ENCODE assay signal across 9 cellular contexts in the genomic region with DNA sequence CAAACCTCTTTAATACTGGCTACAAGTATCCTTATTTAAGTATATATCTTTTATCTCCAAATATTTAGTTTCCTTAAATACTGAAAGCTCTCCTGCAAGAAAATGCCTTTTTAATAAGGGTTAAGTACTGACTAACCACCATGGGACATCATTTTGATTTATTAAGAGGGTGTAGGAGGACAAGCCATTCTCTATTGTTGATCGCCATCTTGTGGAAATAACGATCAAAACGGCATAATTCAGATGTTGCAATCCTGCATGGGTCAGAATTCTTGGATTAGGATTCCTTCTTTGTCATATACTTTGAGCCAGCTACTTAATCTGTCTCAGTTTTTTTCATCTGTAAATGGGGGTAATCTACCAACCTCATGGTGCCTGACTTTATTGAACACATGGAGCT. TPM values are rescaled to one million over a fixed set of nuclear protein-coding genes. Genes with fewer than 3 reads are reported as not detected.
DNase-seq lines count a peak whose midpoint lies in the region; ATAC-seq, FAIRE-seq and TF ChIP-seq lines count a peak whose summit lies in the region.
"Had no signal": no experiment of that assay in that cellular context is flagged by ENCODE, and none has a peak within 500 bp of the region (broad histone marks: within the 10 kb centered on the region; RNA-seq: fewer than 3 reads in every experiment).

No MANE protein-coding gene starts in this region.

- H3K36me3 Mint-ChIP-seq in chondrocyte (ENCODE audit: low read depth), result no peaks in the 10 kb centered on the region
- no peaks in the 10 kb centered on the region for H3K36me3 Mint-ChIP-seq in activated CD4-positive, alpha-beta T cell treated with anti-CD3 and anti-CD28 coated beads for 36 hours (ENCODE audit: low read depth)
- H3K36me3 Mint-ChIP-seq: memory B cell had no signal

- DNase-seq in H54 (ENCODE audit: insufficient read length, low spot score), result peak; percentile 23
- DNase-seq in NCI-H345 (lab: John Stamatoyannopoulos, UW), result peak; percentile 35
- no peak for DNase-seq in chondrocyte (ENCODE audit: low spot score)
- peak; percentile 69 for DNase-seq in medulla oblongata (ENCODE audit: extremely low spot score)
- no peak for DNase-seq in OCI-M2 (lab: John Stamatoyannopoulos, UW; ENCODE audit: unreplicated experiment)
- no peak for DNase-seq in activated CD8-positive, alpha-beta memory T cell treated with anti-CD3 and anti-CD28 coated beads for 24 hours
- DNase-seq in activated CD4-positive, alpha-beta T cell treated with anti-CD3 and anti-CD28 coated beads for 36 hours, result no peak

- peaks cover 31% of the 10 kb centered on the region for H3K27me3 Mint-ChIP-seq in chondrocyte (ENCODE audit: low read depth)
- H3K27me3 Mint-ChIP-seq in activated CD4-positive, alpha-beta T cell treated with anti-CD3 and anti-CD28 coated beads for 36 hours, result peaks cover 7% of the 10 kb centered on the region
- H3K27me3 Mint-ChIP-seq: memory B cell had no signal

- H3K27ac Mint-ChIP-seq in chondrocyte (ENCODE audit: unreplicated experiment), result no peak overlapping the region
- H3K27ac Mint-ChIP-seq in activated CD4-positive, alpha-beta T cell treated with anti-CD3 and anti-CD28 coated beads for 36 hours, result no peak overlapping the region
- H3K27ac Mint-ChIP-seq: memory B cell had no signal

- CTCF ChIA-PET in activated CD4-positive, alpha-beta T cell treated with anti-CD3 and anti-CD28 coated beads for 36 hours (lab: Charles Lee), result interaction anchor here (0.7 to 1.3 kb wide), 4 partner anchors 20 to 190 kb away, joined by 3 to 4 read pairs (median 3); no protein-coding TSS in a partner anchor

- POLR2A ChIA-PET in activated CD4-positive, alpha-beta T cell treated with anti-CD3 and anti-CD28 coated beads for 36 hours (lab: Charles Lee), result no interaction called here

- peaks cover 4% of the 10 kb centered on the region for H3K9me3 Mint-ChIP-seq in chondrocyte (ENCODE audit: low read depth)
- H3K9me3 Mint-ChIP-seq in activated CD4-positive, alpha-beta T cell treated with anti-CD3 and anti-CD28 coated beads for 36 hours (ENCODE audit: low read depth), result no peaks in the 10 kb centered on the region

- H3K4me1 Mint-ChIP-seq in chondrocyte (ENCODE audit: low read depth), result peaks cover 4% of the 10 kb centered on the region
- no peaks in the 10 kb centered on the region for H3K4me1 Mint-ChIP-seq in activated CD4-positive, alpha-beta T cell treated with anti-CD3 and anti-CD28 coated beads for 36 hours
- H3K4me1 Mint-ChIP-seq: memory B cell had no signal

- TF ChIP-seq POLR2A in H54 (IDR thresholded peaks at IDR 0.05; ENCODE audit: low read depth, low read length), result no peak

- intact Hi-C loops in activated CD4-positive, alpha-beta T cell treated with anti-CD3 and anti-CD28 coated beads for 36 hours (cut with DNase I, micrococcal nuclease), result loop anchor here in 1 of 2 experiments (5.0 kb wide), 1 partner anchor 78 kb away; no protein-coding TSS in a partner anchor

- ATAC-seq in activated CD4-positive, alpha-beta T cell treated with anti-CD3 and anti-CD28 coated beads for 36 hours, result no peak
- no peak for ATAC-seq in HG03342 (IDR thresholded peaks at IDR 0.05; ENCODE audit: unreplicated experiment)

- no peak overlapping the region for H3K4me3 Mint-ChIP-seq in chondrocyte (ENCODE audit: unreplicated experiment)
- no peak overlapping the region for H3K4me3 Mint-ChIP-seq in activated CD4-positive, alpha-beta T cell treated with anti-CD3 and anti-CD28 coated beads for 36 hours
- H3K4me3 Mint-ChIP-seq: memory B cell had no signal

- TF ChIP-seq CTCF in chondrocyte (IDR thresholded peaks at IDR 0.05), result peak; percentile 86

- peak; percentile 89 for FAIRE-seq in H54 (lab: Jason Lieb, UNC)

RNA-seq across cellular contexts. Expression of gene C5orf46, which starts 28.7 kb away (rescaled TPM):
- total RNA-seq in chondrocyte, result 7.8 to 9.8 TPM in 2 of 3 replicates, not detected in the other
- not detected for total RNA-seq in activated CD4-positive, alpha-beta T cell treated with anti-CD3 and anti-CD28 coated beads for 36 hours

RNA-seq across cellular contexts. Expression of gene SCGB3A2, which starts 56.5 kb away (rescaled TPM):
- total RNA-seq in chondrocyte, result not detected in 3 replicates
- total RNA-seq in activated CD4-positive, alpha-beta T cell treated with anti-CD3 and anti-CD28 coated beads for 36 hours, result not detected

Comparison
In these comparisons a context has a peak if more than half of its experiments do, and no peak if none do; other contexts are left out.
1. DNase-seq: peak in H54 (single experiment), NCI-H345 (single experiment) and medulla oblongata (single experiment); none in chondrocyte (single experiment), OCI-M2 (single experiment), activated CD8-positive, alpha-beta memory T cell treated with anti-CD3 and anti-CD28 coated beads for 24 hours (single experiment) and activated CD4-positive, alpha-beta T cell treated with anti-CD3 and anti-CD28 coated beads for 36 hours (single experiment).